Comparison of ENCODE assay signal across 34 cellular contexts in the genomic region with DNA sequence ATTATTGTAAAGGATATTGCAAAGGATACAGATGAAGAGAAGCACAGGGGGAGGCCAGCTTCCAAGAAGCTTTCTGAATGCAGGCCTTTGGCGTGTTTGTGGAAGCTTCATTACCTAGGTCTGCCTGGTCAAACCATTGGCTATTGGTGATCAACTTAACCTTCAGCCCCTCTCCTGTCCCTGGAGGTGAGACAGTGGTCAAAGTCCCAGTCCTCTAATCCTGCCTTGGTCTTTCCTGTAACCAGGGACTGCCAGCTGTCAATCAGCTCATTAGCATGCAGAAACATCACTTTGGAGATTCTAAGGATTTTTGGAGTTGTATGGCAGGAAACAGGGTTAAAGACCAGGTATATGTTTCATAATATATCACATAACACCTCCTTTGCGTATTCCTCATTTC. TPM values are rescaled to one million over a fixed set of nuclear protein-coding genes. Genes with fewer than 3 reads are reported as not detected.
"Had no signal": no experiment of that assay in that cellular context is flagged by ENCODE, and none has a peak within 500 bp of the region (broad histone marks: within the 10 kb centered on the region; RNA-seq: fewer than 3 reads in every experiment).

No MANE protein-coding gene starts in this region.

- H3K4me3 Mint-ChIP-seq: activated B cell treated with CpG ODN at 0.5 μM for 24 hours; activated CD4-positive, alpha-beta memory T cell treated with anti-CD3 and anti-CD28 coated beads for 36 hours; activated CD4-positive, alpha-beta T cell treated with anti-CD3 and anti-CD28 coated beads, Interleukin-2, amount 10 ng/mL, durations not matched to agents 7 days and 5 days; activated naive CD8-positive, alpha-beta T cell treated with anti-CD3 and anti-CD28 coated beads, Interleukin-2, amount 50 U/mL, for 24 hours; activated T-cell treated with anti-CD3 and anti-CD28 coated beads, Interleukin-2, amount 50 U/mL, for 4 hours; IgD-negative memory B cell; T-helper 1 cell treated with Interleukin-12 subunit alpha and Interleukin-12 subunit beta and Interleukin-4 antibody, amounts not matched to agents 30 μg/mL and 1 μg/mL, for 36 hours had no signal

- H3K36me3 Mint-ChIP-seq: activated CD4-positive, alpha-beta memory T cell treated with anti-CD3 and anti-CD28 coated beads for 36 hours; activated naive CD4-positive, alpha-beta T cell treated with anti-CD3 and anti-CD28 coated beads, Interleukin-2, amount 50 U/mL, for 72 hours; IgD-negative memory B cell had no signal

- H3K9me3 Mint-ChIP-seq: activated B cell treated with CpG ODN at 0.5 μM for 24 hours; activated CD4-positive, alpha-beta memory T cell treated with anti-CD3 and anti-CD28 coated beads for 36 hours; activated CD4-positive, alpha-beta T cell treated with anti-CD3 and anti-CD28 coated beads, Interleukin-2, amount 10 ng/mL, durations not matched to agents 7 days and 5 days; activated naive CD4-positive, alpha-beta T cell treated with anti-CD3 and anti-CD28 coated beads, Interleukin-2, amount 50 U/mL, for 72 hours; activated naive CD8-positive, alpha-beta T cell treated with anti-CD3 and anti-CD28 coated beads, Interleukin-2, amount 50 U/mL, for 24 hours; activated T-cell treated with anti-CD3 and anti-CD28 coated beads, Interleukin-2, amount 50 U/mL, for 4 hours; IgD-negative memory B cell; T-helper 1 cell treated with Interleukin-12 subunit alpha and Interleukin-12 subunit beta and Interleukin-4 antibody, amounts not matched to agents 30 μg/mL and 1 μg/mL, for 36 hours had no signal

- H3K27ac ChIP-seq: ascending aorta, body of pancreas, Peyer's patch, RWPE1, SJSA1 had no signal

- H3K36me3 ChIP-seq: ascending aorta, Peyer's patch, SJSA1 had no signal

- H3K9me3 ChIP-seq: ascending aorta, body of pancreas, Peyer's patch, SJSA1 had no signal

- H3K27me3 ChIP-seq: ascending aorta, body of pancreas, Peyer's patch, SJSA1 had no signal

- DNase-seq: activated B cell treated with CpG ODN at 0.5 μM for 24 hours; activated CD4-positive, alpha-beta memory T cell treated with anti-CD3 and anti-CD28 coated beads for 36 hours; activated CD4-positive, alpha-beta T cell treated with anti-CD3 and anti-CD28 coated beads for 1 hour; activated CD4-positive, alpha-beta T cell treated with anti-CD3 and anti-CD28 coated beads, Interleukin-2, amount 10 ng/mL, durations not matched to agents 7 days and 5 days; activated CD8-positive, alpha-beta memory T cell treated with anti-CD3 and anti-CD28 coated beads for 24 hours; activated effector memory CD4-positive, alpha-beta T cell treated with anti-CD3 and anti-CD28 coated beads, Interleukin-2, amount 50 U/mL, for 16 hours; activated naive CD4-positive, alpha-beta T cell treated with Interleukin-2 at 50 U/mL for 16 hours; activated naive CD8-positive, alpha-beta T cell treated with anti-CD3 and anti-CD28 coated beads, Interleukin-2, amount 50 U/mL, for 24 hours; activated T-cell treated with anti-CD3 and anti-CD28 coated beads, Interleukin-2, amount 50 U/mL, for 4 hours; amniotic stem cell; body of pancreas; KG1; NCI-H1048; NCI-H146; NCI-H187 treated with DMSO at 0.1 percent for 48 hours; NCI-H2081 treated with DMSO at 0.1 percent for 48 hours; NCI-H2171; NCI-H2227 treated with DMSO at 0.1 percent for 48 hours; NCI-H446 treated with DMSO at 0.1 percent for 48 hours; NCI-H524 treated with DMSO at 0.1 percent for 48 hours; NCI-H774; NK-92 treated with Interleukin-12 subunit alpha and Interleukin-12 subunit beta, amount 100 ng/mL, for 24 hours; OCI-M1; Peyer's patch; Right ventricle myocardium superior; SW 1271 had no signal

- H3K4me1 ChIP-seq: body of pancreas had no signal

- H3K27ac Mint-ChIP-seq: activated B cell treated with CpG ODN at 0.5 μM for 24 hours; activated CD4-positive, alpha-beta memory T cell treated with anti-CD3 and anti-CD28 coated beads for 36 hours; activated CD4-positive, alpha-beta T cell treated with anti-CD3 and anti-CD28 coated beads, Interleukin-2, amount 10 ng/mL, durations not matched to agents 7 days and 5 days; activated naive CD4-positive, alpha-beta T cell treated with anti-CD3 and anti-CD28 coated beads, Interleukin-2, amount 50 U/mL, for 72 hours; activated naive CD8-positive, alpha-beta T cell treated with anti-CD3 and anti-CD28 coated beads, Interleukin-2, amount 50 U/mL, for 24 hours; IgD-negative memory B cell; T-helper 1 cell treated with Interleukin-12 subunit alpha and Interleukin-12 subunit beta and Interleukin-4 antibody, amounts not matched to agents 30 μg/mL and 1 μg/mL, for 36 hours had no signal

- FAIRE-seq: bronchial epithelial cell had no signal

- H3K4me3 ChIP-seq: ascending aorta, body of pancreas, Peyer's patch, SJSA1 had no signal

- H3K4me1 Mint-ChIP-seq: activated B cell treated with CpG ODN at 0.5 μM for 24 hours; activated CD4-positive, alpha-beta T cell treated with anti-CD3 and anti-CD28 coated beads, Interleukin-2, amount 10 ng/mL, durations not matched to agents 7 days and 5 days; activated naive CD8-positive, alpha-beta T cell treated with anti-CD3 and anti-CD28 coated beads, Interleukin-2, amount 50 U/mL, for 24 hours had no signal

- ATAC-seq: activated naive CD4-positive, alpha-beta T cell treated with anti-CD3 and anti-CD28 coated beads, Interleukin-2, amount 50 U/mL, for 72 hours; activated naive CD8-positive, alpha-beta T cell treated with anti-CD3 and anti-CD28 coated beads, Interleukin-2, amount 50 U/mL, for 24 hours; activated T-cell treated with anti-CD3 and anti-CD28 coated beads, Interleukin-2, amount 50 U/mL, for 4 hours; body of pancreas; SK-N-SH treated with all-trans-retinoic acid at 6 μM for 48 hours had no signal

RNA-seq across cellular contexts. Expression of a gene that starts 13.0 kb away (rescaled TPM):
- total RNA-seq: activated CD4-positive, alpha-beta memory T cell treated with anti-CD3 and anti-CD28 coated beads for 36 hours; activated CD4-positive, alpha-beta T cell treated with anti-CD3 and anti-CD28 coated beads, Interleukin-2, amount 10 ng/mL, durations not matched to agents 7 days and 5 days; activated naive CD4-positive, alpha-beta T cell treated with anti-CD3 and anti-CD28 coated beads, Interleukin-2, amount 50 U/mL, for 72 hours had no signal
- polyA plus RNA-seq: IgD-negative memory B cell had no signal
